8 cellular contexts compared by ENCODE assay signal in the genomic region with DNA sequence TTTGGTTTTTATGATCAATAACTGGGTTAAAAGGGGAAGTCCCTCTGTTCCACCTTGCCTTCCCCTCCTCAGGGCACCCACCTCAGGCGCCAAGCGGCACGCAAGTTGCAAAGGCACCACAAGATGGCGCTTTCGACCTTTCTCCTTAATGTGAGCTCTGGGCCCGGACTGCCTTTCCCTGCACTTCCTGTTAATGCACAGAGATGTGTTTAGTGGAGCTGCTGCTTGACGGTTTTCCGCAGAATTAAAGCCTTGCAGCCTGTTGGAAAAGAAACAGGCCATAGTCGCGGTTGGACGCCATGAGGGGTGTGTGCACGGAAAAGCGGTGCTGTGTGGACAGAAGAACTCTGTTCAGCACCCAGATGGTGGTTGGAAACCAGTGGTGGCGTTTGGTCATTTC. TPM values are rescaled to one million over a fixed set of nuclear protein-coding genes. Genes with fewer than 3 reads are reported as not detected.
DNase-seq lines count a peak whose midpoint lies in the region; ATAC-seq, FAIRE-seq and TF ChIP-seq lines count a peak whose summit lies in the region.

No MANE protein-coding gene starts in this region.

- no peak overlapping the region for H3K27ac ChIP-seq in 22Rv1

- no peak for TF ChIP-seq POLR2A in GM12891 (IDR thresholded peaks at IDR 0.05; ENCODE audit: low read depth, low read length)

- TF ChIP-seq CTCF in 22Rv1 (IDR thresholded peaks at IDR 0.05), result peak; percentile 88

- ATAC-seq in HG02798 (IDR thresholded peaks at IDR 0.05; ENCODE audit: poor library complexity, unreplicated experiment), result peak; percentile 94

- DNase-seq in GM12891 (ENCODE audit: insufficient read length, low spot score), result peak; percentile 67
- peak; percentile 41 for DNase-seq in NCI-H1436 treated with DMSO at 0.1 percent for 48 hours (lab: John Stamatoyannopoulos, UW)
- peak in 3 of 5 experiments; percentile 19 to 70 (median 53) for DNase-seq in T-helper 2 cell
- peak; percentile 89 for DNase-seq in astrocyte of the hippocampus (ENCODE audit: low read depth, low spot score)
- peak; percentile 86 for DNase-seq in iPS-NIHi7 (ENCODE audit: extremely low spot score)
- DNase-seq in stimulated activated CD4-positive, alpha-beta T cell treated with anti-CD3 and anti-CD28 coated beads, Interleukin-15, amount 100 ng/mL, for 24 hours, result peak; percentile 86

- peak; percentile 82 for FAIRE-seq in GM12891 (lab: Jason Lieb, UNC)

TF ChIP-seq in GM12891, 5 proteins besides CTCF, POLR2A, EP300 and RAD21:
- TF ChIP-seq POLR2AphosphoS5 (IDR thresholded peaks at IDR 0.05; ENCODE audit: low read depth, low read length), result no peak
- peak; percentile 86 for TF ChIP-seq SPI1 (IDR thresholded peaks at IDR 0.05; ENCODE audit: low read depth, low read length)

RNA-seq across cellular contexts. Expression of gene CXCL14, which starts 17.9 kb away (rescaled TPM):
- polyA plus RNA-seq in GM12891 (2012; ENCODE audit: low read depth, missing spikeins), result 0.09 TPM

RNA-seq across cellular contexts. Expression of gene NEUROG1, which starts 25.1 kb away (rescaled TPM):
- not detected for polyA plus RNA-seq in GM12891 (2012; ENCODE audit: low read depth, missing spikeins)
